Comparison of ENCODE assay signal across 24 cellular contexts in genomic region chr2:74910245-74910644, GRCh38.
"Had no signal": no experiment of that assay in that cellular context is flagged by ENCODE, and none has a peak within 500 bp of the region (broad histone marks: within the 10 kb centered on the region; RNA-seq: fewer than 3 reads in every experiment).

No MANE protein-coding gene starts in this region.

- DNase-seq: activated CD4-positive, alpha-beta memory T cell treated with anti-CD3 and anti-CD28 coated beads for 36 hours; activated CD4-positive, alpha-beta T cell treated with anti-CD3 and anti-CD28 coated beads for 36 hours; activated CD4-positive, alpha-beta T cell treated with anti-CD3 and anti-CD28 coated beads, Interleukin-2, amount 10 ng/mL, durations not matched to agents 24 days and 14 days; activated CD4-positive, CD25-positive, alpha-beta regulatory T cell; activated CD4-positive, CD25-positive, alpha-beta regulatory T cell treated with anti-CD3 and anti-CD28 coated beads, Interleukin-2, amount 50 U/mL, for 72 hours; activated CD8-positive, alpha-beta memory T cell treated with anti-CD3 and anti-CD28 coated beads, Interleukin-2, amount 10 ng/mL, durations not matched to agents 7 days and 5 days; activated CD8-positive, alpha-beta memory T cell treated with anti-CD3 and anti-CD28 coated beads, Interleukin-2, amount 50 U/mL, for 4 hours; activated CD8-positive, alpha-beta T cell treated with anti-CD3 and anti-CD28 coated beads, Interleukin-2, amount 10 ng/mL, durations not matched to agents 7 days and 5 days; activated effector memory CD4-positive, alpha-beta T cell treated with anti-CD3 and anti-CD28 coated beads, Interleukin-2, amount 50 U/mL, for 16 hours; activated naive CD4-positive, alpha-beta T cell treated with anti-CD3 and anti-CD28 coated beads for 36 hours; activated naive CD8-positive, alpha-beta T cell treated with anti-CD3 and anti-CD28 coated beads for 36 hours; activated naive CD8-positive, alpha-beta T cell treated with anti-CD3 and anti-CD28 coated beads, Interleukin-2, amount 50 U/mL, for 24 hours; activated T-cell treated with anti-CD3 and anti-CD28 coated beads, Interleukin-2, amount 50 U/mL, for 1 hour; activated T-cell treated with anti-CD3 and anti-CD28 coated beads, Interleukin-2, amount 50 U/mL, for 48 hours; dermis blood vessel endothelial cell; effector CD4-positive, alpha-beta T cell; effector memory CD8-positive, alpha-beta T cell; erythroblast; foreskin melanocyte; T-helper 2 cell had no signal

- H3K9me3 ChIP-seq: ascending aorta, esophagus muscularis mucosa, gastroesophageal sphincter had no signal

- H3K4me3 ChIP-seq: ascending aorta, coronary artery, esophagus muscularis mucosa, gastroesophageal sphincter had no signal

- H3K4me1 ChIP-seq: ascending aorta had no signal

- H3K36me3 ChIP-seq: ascending aorta, esophagus muscularis mucosa, gastroesophageal sphincter had no signal

- H3K27me3 ChIP-seq: ascending aorta had no signal

- H3K27ac ChIP-seq: ascending aorta, coronary artery, esophagus muscularis mucosa, gastroesophageal sphincter had no signal

- ATAC-seq: activated CD4-positive, alpha-beta T cell treated with anti-CD3 and anti-CD28 coated beads for 36 hours; activated CD8-positive, alpha-beta memory T cell treated with anti-CD3 and anti-CD28 coated beads, Interleukin-2, amount 10 ng/mL, durations not matched to agents 7 days and 5 days; activated CD8-positive, alpha-beta T cell treated with anti-CD3 and anti-CD28 coated beads, Interleukin-2, amount 10 ng/mL, durations not matched to agents 7 days and 5 days; activated naive CD8-positive, alpha-beta T cell treated with anti-CD3 and anti-CD28 coated beads, Interleukin-2, amount 50 U/mL, for 24 hours; effector memory CD8-positive, alpha-beta T cell; gastroesophageal sphincter had no signal
